In the genomic region with DNA sequence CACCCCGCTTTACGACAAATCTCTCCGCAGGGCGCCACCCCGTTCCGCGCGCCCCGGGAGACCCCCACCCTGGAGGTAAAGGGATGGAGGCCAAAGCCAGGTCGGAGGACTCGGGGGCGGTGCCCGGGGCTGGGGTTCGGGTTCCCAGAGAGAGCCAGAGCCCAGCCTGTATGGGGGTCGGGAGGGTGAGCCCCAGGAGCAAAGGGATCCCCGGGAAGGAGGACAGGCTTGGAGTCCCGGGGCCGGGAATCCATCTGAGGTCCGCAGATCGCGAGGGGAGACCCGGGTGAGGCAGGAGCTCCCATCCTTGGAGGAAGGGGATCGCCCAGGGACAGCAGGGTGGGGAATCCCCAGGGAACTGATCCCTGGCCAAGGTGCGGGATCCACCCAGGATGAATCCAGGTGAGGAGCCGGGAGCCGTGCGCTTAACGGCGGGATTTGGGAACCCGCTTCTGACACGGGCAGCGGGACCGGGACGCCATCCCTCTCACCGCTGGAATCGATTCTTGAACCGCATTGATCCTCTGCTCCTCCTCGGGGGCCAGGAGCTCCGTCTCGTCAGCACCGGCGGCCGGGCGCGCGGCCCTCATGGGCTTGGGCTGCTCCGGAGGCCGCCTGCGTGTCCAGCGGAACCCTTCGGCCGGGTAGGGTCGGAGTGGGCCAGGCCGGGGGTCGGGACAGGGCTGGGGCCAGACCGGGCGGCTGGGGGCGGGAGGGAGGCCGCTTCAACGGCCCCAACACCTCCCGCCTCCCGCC, we compare ENCODE assay signal across 1 cellular context.
TF ChIP-seq lines count a peak whose summit lies in the region.

Gene MMD (minus strand): TSS at position 657 of the 756 bp plus-strand sequence. CDS start 140 bp downstream, at position 517.

TF ChIP-seq in HepG2, 621 proteins besides CTCF, POLR2A, EP300 and RAD21 (continued from another document and continues in another):
- TF ChIP-seq NCOA2 (CRISPR knock-in tag; IDR thresholded peaks at IDR 0.05): peak; percentile 15; the same call in 1 of the 2 replicates
- TF ChIP-seq, protein P1, sequence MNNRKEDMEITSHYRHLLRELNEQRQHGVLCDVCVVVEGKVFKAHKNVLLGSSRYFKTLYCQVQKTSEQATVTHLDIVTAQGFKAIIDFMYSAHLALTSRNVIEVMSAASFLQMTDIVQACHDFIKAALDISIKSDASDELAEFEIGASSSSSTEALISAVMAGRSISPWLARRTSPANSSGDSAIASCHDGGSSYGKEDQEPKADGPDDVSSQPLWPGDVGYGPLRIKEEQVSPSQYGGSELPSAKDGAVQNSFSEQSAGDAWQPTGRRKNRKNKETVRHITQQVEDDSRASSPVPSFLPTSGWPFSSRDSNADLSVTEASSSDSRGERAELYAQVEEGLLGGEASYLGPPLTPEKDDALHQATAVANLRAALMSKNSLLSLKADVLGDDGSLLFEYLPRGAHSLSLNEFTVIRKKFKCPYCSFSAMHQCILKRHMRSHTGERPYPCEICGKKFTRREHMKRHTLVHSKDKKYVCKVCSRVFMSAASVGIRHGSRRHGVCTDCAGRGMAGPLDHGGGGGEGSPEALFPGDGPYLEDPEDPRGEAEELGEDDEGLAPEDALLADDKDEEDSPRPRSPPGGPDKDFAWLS (CRISPR knock-in tag; IDR thresholded peaks at IDR 0.05; ENCODE audit: borderline replicate concordance): no peak
- TF ChIP-seq JDP2 (CRISPR knock-in tag; IDR thresholded peaks at IDR 0.05; ENCODE audit: borderline replicate concordance): no peak
- TF ChIP-seq ZNF263 (CRISPR knock-in tag; IDR thresholded peaks at IDR 0.05): peak; percentile 45
- TF ChIP-seq NFIB (CRISPR knock-in tag; IDR thresholded peaks at IDR 0.05; ENCODE audit: borderline replicate concordance): no peak
- no peak for TF ChIP-seq NFE2L2 (IDR thresholded peaks at IDR 0.05; ENCODE audit: low read length)
- TF ChIP-seq, protein P2, sequence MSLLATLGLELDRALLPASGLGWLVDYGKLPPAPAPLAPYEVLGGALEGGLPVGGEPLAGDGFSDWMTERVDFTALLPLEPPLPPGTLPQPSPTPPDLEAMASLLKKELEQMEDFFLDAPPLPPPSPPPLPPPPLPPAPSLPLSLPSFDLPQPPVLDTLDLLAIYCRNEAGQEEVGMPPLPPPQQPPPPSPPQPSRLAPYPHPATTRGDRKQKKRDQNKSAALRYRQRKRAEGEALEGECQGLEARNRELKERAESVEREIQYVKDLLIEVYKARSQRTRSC (CRISPR knock-in tag; IDR thresholded peaks at IDR 0.05; ENCODE audit: low read depth): no peak
- TF ChIP-seq GTF3A (CRISPR knock-in tag; conservative IDR thresholded peaks at IDR 0.05): no peak; the same call in 1 of the 2 replicates
- TF ChIP-seq, protein P3, sequence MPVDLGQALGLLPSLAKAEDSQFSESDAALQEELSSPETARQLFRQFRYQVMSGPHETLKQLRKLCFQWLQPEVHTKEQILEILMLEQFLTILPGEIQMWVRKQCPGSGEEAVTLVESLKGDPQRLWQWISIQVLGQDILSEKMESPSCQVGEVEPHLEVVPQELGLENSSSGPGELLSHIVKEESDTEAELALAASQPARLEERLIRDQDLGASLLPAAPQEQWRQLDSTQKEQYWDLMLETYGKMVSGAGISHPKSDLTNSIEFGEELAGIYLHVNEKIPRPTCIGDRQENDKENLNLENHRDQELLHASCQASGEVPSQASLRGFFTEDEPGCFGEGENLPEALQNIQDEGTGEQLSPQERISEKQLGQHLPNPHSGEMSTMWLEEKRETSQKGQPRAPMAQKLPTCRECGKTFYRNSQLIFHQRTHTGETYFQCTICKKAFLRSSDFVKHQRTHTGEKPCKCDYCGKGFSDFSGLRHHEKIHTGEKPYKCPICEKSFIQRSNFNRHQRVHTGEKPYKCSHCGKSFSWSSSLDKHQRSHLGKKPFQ (CRISPR knock-in tag; IDR thresholded peaks at IDR 0.05; ENCODE audit: insufficient replicate concordance): peak; percentile 81
- TF ChIP-seq, protein P4, sequence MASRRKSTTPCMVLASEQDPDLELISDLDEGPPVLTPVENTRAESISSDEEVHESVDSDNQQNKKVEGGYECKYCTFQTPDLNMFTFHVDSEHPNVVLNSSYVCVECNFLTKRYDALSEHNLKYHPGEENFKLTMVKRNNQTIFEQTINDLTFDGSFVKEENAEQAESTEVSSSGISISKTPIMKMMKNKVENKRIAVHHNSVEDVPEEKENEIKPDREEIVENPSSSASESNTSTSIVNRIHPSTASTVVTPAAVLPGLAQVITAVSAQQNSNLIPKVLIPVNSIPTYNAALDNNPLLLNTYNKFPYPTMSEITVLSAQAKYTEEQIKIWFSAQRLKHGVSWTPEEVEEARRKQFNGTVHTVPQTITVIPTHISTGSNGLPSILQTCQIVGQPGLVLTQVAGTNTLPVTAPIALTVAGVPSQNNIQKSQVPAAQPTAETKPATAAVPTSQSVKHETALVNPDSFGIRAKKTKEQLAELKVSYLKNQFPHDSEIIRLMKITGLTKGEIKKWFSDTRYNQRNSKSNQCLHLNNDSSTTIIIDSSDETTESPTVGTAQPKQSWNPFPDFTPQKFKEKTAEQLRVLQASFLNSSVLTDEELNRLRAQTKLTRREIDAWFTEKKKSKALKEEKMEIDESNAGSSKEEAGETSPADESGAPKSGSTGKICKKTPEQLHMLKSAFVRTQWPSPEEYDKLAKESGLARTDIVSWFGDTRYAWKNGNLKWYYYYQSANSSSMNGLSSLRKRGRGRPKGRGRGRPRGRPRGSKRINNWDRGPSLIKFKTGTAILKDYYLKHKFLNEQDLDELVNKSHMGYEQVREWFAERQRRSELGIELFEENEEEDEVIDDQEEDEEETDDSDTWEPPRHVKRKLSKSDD (CRISPR knock-in tag; IDR thresholded peaks at IDR 0.05; ENCODE audit: low read depth): peak; percentile 66; the same call in 1 of the 2 replicates
- no peak; the same call in 1 of the 2 replicates for TF ChIP-seq ZNF558 (CRISPR knock-in tag; IDR thresholded peaks at IDR 0.05; ENCODE audit: borderline replicate concordance)
- TF ChIP-seq ZNF513 (CRISPR knock-in tag; conservative IDR thresholded peaks at IDR 0.05): no peak
- TF ChIP-seq FOXK1 (CRISPR knock-in tag; IDR thresholded peaks at IDR 0.05; ENCODE audit: borderline replicate concordance, low read depth): no peak
- TF ChIP-seq XBP1 (CRISPR knock-in tag; IDR thresholded peaks at IDR 0.05): no peak
- no peak for TF ChIP-seq ZNF674 (CRISPR knock-in tag; IDR thresholded peaks at IDR 0.05; ENCODE audit: low read depth)
- no peak for TF ChIP-seq DMTF1 (CRISPR knock-in tag; IDR thresholded peaks at IDR 0.05)
- TF ChIP-seq ZBTB10 (CRISPR knock-in tag; IDR thresholded peaks at IDR 0.05; ENCODE audit: borderline replicate concordance): no peak
- TF ChIP-seq DMAP1 (CRISPR knock-in tag; IDR thresholded peaks at IDR 0.05): no peak; the same call in 1 of the 2 replicates
- peak; percentile 13; the same call in 1 of the 2 replicates for TF ChIP-seq SIN3A (IDR thresholded peaks at IDR 0.05; ENCODE audit: borderline replicate concordance, low read depth, low read length)
- TF ChIP-seq ZBTB3 (CRISPR knock-in tag; IDR thresholded peaks at IDR 0.05; ENCODE audit: borderline replicate concordance, low read depth): no peak
- no peak; the same call in 1 of the 2 replicates for TF ChIP-seq ZNF510 (CRISPR knock-in tag; IDR thresholded peaks at IDR 0.05; ENCODE audit: low read depth)
- TF ChIP-seq TGIF2 (CRISPR knock-in tag; IDR thresholded peaks at IDR 0.05): no peak
- no peak for TF ChIP-seq JARID2 (CRISPR knock-in tag; IDR thresholded peaks at IDR 0.05; ENCODE audit: insufficient replicate concordance)
- TF ChIP-seq ELF3 (CRISPR knock-in tag; IDR thresholded peaks at IDR 0.05): no peak
- 0 out of 2 replicates have a peak, but pooled peaks have one; percentile 69 for TF ChIP-seq ZNF34 (CRISPR knock-in tag; IDR thresholded peaks at IDR 0.05; ENCODE audit: borderline replicate concordance)
- no peak for TF ChIP-seq ZNF101 (CRISPR knock-in tag; IDR thresholded peaks at IDR 0.05; ENCODE audit: borderline replicate concordance, low read depth)
- TF ChIP-seq, protein P5, sequence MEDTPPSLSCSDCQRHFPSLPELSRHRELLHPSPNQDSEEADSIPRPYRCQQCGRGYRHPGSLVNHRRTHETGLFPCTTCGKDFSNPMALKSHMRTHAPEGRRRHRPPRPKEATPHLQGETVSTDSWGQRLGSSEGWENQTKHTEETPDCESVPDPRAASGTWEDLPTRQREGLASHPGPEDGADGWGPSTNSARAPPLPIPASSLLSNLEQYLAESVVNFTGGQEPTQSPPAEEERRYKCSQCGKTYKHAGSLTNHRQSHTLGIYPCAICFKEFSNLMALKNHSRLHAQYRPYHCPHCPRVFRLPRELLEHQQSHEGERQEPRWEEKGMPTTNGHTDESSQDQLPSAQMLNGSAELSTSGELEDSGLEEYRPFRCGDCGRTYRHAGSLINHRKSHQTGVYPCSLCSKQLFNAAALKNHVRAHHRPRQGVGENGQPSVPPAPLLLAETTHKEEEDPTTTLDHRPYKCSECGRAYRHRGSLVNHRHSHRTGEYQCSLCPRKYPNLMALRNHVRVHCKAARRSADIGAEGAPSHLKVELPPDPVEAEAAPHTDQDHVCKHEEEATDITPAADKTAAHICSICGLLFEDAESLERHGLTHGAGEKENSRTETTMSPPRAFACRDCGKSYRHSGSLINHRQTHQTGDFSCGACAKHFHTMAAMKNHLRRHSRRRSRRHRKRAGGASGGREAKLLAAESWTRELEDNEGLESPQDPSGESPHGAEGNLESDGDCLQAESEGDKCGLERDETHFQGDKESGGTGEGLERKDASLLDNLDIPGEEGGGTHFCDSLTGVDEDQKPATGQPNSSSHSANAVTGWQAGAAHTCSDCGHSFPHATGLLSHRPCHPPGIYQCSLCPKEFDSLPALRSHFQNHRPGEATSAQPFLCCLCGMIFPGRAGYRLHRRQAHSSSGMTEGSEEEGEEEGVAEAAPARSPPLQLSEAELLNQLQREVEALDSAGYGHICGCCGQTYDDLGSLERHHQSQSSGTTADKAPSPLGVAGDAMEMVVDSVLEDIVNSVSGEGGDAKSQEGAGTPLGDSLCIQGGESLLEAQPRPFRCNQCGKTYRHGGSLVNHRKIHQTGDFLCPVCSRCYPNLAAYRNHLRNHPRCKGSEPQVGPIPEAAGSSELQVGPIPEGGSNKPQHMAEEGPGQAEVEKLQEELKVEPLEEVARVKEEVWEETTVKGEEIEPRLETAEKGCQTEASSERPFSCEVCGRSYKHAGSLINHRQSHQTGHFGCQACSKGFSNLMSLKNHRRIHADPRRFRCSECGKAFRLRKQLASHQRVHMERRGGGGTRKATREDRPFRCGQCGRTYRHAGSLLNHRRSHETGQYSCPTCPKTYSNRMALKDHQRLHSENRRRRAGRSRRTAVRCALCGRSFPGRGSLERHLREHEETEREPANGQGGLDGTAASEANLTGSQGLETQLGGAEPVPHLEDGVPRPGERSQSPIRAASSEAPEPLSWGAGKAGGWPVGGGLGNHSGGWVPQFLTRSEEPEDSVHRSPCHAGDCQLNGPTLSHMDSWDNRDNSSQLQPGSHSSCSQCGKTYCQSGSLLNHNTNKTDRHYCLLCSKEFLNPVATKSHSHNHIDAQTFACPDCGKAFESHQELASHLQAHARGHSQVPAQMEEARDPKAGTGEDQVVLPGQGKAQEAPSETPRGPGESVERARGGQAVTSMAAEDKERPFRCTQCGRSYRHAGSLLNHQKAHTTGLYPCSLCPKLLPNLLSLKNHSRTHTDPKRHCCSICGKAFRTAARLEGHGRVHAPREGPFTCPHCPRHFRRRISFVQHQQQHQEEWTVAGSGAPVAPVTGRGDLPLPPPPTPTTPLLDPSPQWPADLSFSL (CRISPR knock-in tag; IDR thresholded peaks at IDR 0.05): no peak
- no peak; the same call in 1 of the 2 replicates for TF ChIP-seq ZNF354B (CRISPR knock-in tag; IDR thresholded peaks at IDR 0.05)
- TF ChIP-seq ZNF891 (CRISPR knock-in tag; IDR thresholded peaks at IDR 0.05): 0 out of 2 replicates have a peak, but pooled peaks have one; percentile 67
- no peak for TF ChIP-seq NCOA5 (CRISPR knock-in tag; IDR thresholded peaks at IDR 0.05)
- TF ChIP-seq RBAK (CRISPR knock-in tag; IDR thresholded peaks at IDR 0.05): no peak
- no peak for TF ChIP-seq MAZ (IDR thresholded peaks at IDR 0.05; ENCODE audit: borderline replicate concordance, low read depth, low read length)
- TF ChIP-seq MAZ (CRISPR knock-in tag; IDR thresholded peaks at IDR 0.05; ENCODE audit: low read depth): peak; percentile 84
- TF ChIP-seq THAP11 (CRISPR knock-in tag; IDR thresholded peaks at IDR 0.05): no peak; the same call in 1 of the 2 replicates
